Comparison of ENCODE assay signal across 26 cellular contexts in genomic region chr16:83619381-83620150, GRCh38.
DNase-seq lines count a peak whose midpoint lies in the region; ATAC-seq and TF ChIP-seq lines count a peak whose summit lies in the region.
"Had no signal": no experiment of that assay in that cellular context is flagged by ENCODE, and none has a peak within 500 bp of the region (broad histone marks: within the 10 kb centered on the region; RNA-seq: fewer than 3 reads in every experiment).

No MANE protein-coding gene starts in this region.

- no peak overlapping the region for H2AFZ ChIP-seq in neural progenitor cell (replicated peaks)

- H3K4me3 ChIP-seq in neural progenitor cell = no peak overlapping the region
- H3K4me3 ChIP-seq: A549, vagina had no signal

- H3K4me1 ChIP-seq in neural progenitor cell = peaks cover 17% of the 10 kb centered on the region
- H3K4me1 ChIP-seq: A549, vagina had no signal

- no peaks in the 10 kb centered on the region for H3K27me3 ChIP-seq in neural progenitor cell
- H3K27me3 ChIP-seq: vagina had no signal

- peak overlapping the region; percentile 84 for H3K27ac Mint-ChIP-seq in neural progenitor cell
- H3K27ac Mint-ChIP-seq: activated B cell treated with CpG ODN at 0.5 μM for 24 hours; activated CD4-positive, alpha-beta memory T cell treated with anti-CD3 and anti-CD28 coated beads for 36 hours; CD8-positive, alpha-beta T cell; HFFc6; naive B cell had no signal

- no peaks in the 10 kb centered on the region for H3K36me3 ChIP-seq in neural progenitor cell
- H3K36me3 ChIP-seq: vagina had no signal

- TF ChIP-seq CTCF in neural progenitor cell (IDR thresholded peaks at IDR 0.05) = no peak

- ATAC-seq in HG02642 (IDR thresholded peaks at IDR 0.05; ENCODE audit: poor library complexity, unreplicated experiment) (no peak), HG03039 (IDR thresholded peaks at IDR 0.05; ENCODE audit: unreplicated experiment) (no peak)
- ATAC-seq: A549; CD8-positive, alpha-beta T cell; left ventricle myocardium superior; stimulated activated naive CD8-positive, alpha-beta T cell treated with anti-CD3 and anti-CD28 coated beads, Interleukin-15, Interleukin-2, amounts not matched to agents 100 U/mL and 50 U/mL, for 24 hours had no signal

- no peaks in the 10 kb centered on the region for H3K9me3 ChIP-seq in neural progenitor cell (ENCODE audit: low read depth)
- H3K9me3 ChIP-seq: A549, vagina had no signal

- H3K27me3 Mint-ChIP-seq in neural progenitor cell (ENCODE audit: insufficient read depth, low read depth) = peaks cover 8% of the 10 kb centered on the region
- H3K27me3 Mint-ChIP-seq: activated CD4-positive, alpha-beta memory T cell treated with anti-CD3 and anti-CD28 coated beads for 36 hours had no signal

- H3K4me1 Mint-ChIP-seq in neural progenitor cell = peaks cover 33% of the 10 kb centered on the region
- H3K4me1 Mint-ChIP-seq: activated B cell treated with CpG ODN at 0.5 μM for 24 hours had no signal

- no peak overlapping the region for H3K27ac ChIP-seq in neural progenitor cell
- H3K27ac ChIP-seq: A549, vagina had no signal

- no peak overlapping the region for H3K4me2 ChIP-seq in neural progenitor cell
- H3K4me2 ChIP-seq: A549 had no signal

- H3K4me3 Mint-ChIP-seq in neural progenitor cell = no peak overlapping the region
- H3K4me3 Mint-ChIP-seq: activated B cell treated with CpG ODN at 0.5 μM for 24 hours; activated CD4-positive, alpha-beta memory T cell treated with anti-CD3 and anti-CD28 coated beads for 36 hours; CD8-positive, alpha-beta T cell; HFFc6; naive B cell had no signal

- no peaks in the 10 kb centered on the region for H3K9me3 Mint-ChIP-seq in neural progenitor cell
- H3K9me3 Mint-ChIP-seq: activated B cell treated with CpG ODN at 0.5 μM for 24 hours; CD8-positive, alpha-beta T cell; naive B cell had no signal

- no peaks in the 10 kb centered on the region for H4K20me1 ChIP-seq in neural progenitor cell (ENCODE audit: low read depth)

- H3F3A ChIP-seq in neural progenitor cell (ENCODE audit: low read depth) = no peaks in the 10 kb centered on the region

- H3K9ac ChIP-seq in neural progenitor cell = no peak overlapping the region

- DNase-seq in NCI-H1105 treated with DMSO at 0.1 percent for 48 hours (lab: John Stamatoyannopoulos, UW) (peak; percentile 13), NCI-H1105 (lab: John Stamatoyannopoulos, UW) (no peak), HCEC 1CT (peak; percentile 1), NCI-H524 (lab: John Stamatoyannopoulos, UW) (peak; percentile 51 to 84), neural progenitor cell (ENCODE audit: low spot score) (no peak), T-helper 1 cell (no peak)
- DNase-seq: activated B cell treated with CpG ODN at 0.5 μM for 24 hours; activated CD4-positive, alpha-beta memory T cell treated with anti-CD3 and anti-CD28 coated beads for 36 hours; activated CD8-positive, alpha-beta memory T cell treated with anti-CD3 and anti-CD28 coated beads, Interleukin-2, amount 50 U/mL, for 4 hours; activated naive CD4-positive, alpha-beta T cell treated with anti-CD3 and anti-CD28 coated beads, Interleukin-2, amount 50 U/mL, for 16 hours; AML-193; amniotic stem cell; CD8-positive, alpha-beta T cell; HFFc6; Karpas-422; left ventricle myocardium superior; naive B cell; NCI-H187 treated with DMSO at 0.1 percent for 48 hours; occipital lobe; SIG-M5; stimulated activated naive CD8-positive, alpha-beta T cell treated with anti-CD3 and anti-CD28 coated beads, Interleukin-15, Interleukin-2, amounts not matched to agents 100 U/mL and 50 U/mL, for 24 hours; SW 1271 had no signal

- no peaks in the 10 kb centered on the region for H3K79me2 ChIP-seq in neural progenitor cell (ENCODE audit: low read depth)

- H3K36me3 Mint-ChIP-seq in neural progenitor cell = no peaks in the 10 kb centered on the region
- H3K36me3 Mint-ChIP-seq: activated CD4-positive, alpha-beta memory T cell treated with anti-CD3 and anti-CD28 coated beads for 36 hours; CD8-positive, alpha-beta T cell; naive B cell had no signal

Comparison
In these comparisons a context has a peak if more than half of its experiments do, and no peak if none do; other contexts are left out.
1. DNase-seq: peak in NCI-H1105 treated with DMSO at 0.1 percent for 48 hours (single experiment), HCEC 1CT (single experiment) and NCI-H524 (2 of 2); none in NCI-H1105 (single experiment), neural progenitor cell (single experiment) and T-helper 1 cell (0 of 5).